In genomic region chr3:187061748-187062147, GRCh38 we compare ENCODE assay signal across 19 cellular contexts.
DNase-seq lines count a peak whose midpoint lies in the region; ATAC-seq lines count a peak whose summit lies in the region.
"Had no signal": no experiment of that assay in that cellular context is flagged by ENCODE, and none has a peak within 500 bp of the region (broad histone marks: within the 10 kb centered on the region; RNA-seq: fewer than 3 reads in every experiment).

No MANE protein-coding gene starts in this region.

- H3K27ac ChIP-seq in substantia nigra (ENCODE audit: low read depth, low read length, poor library complexity, severe bottlenecking): no peak overlapping the region
- H3K27ac ChIP-seq: BLaER1 treated with 17β-estradiol and CSF1 and Interleukin-3, amounts not matched to agents 10 nM and 100 nM had no signal

- intact Hi-C loops in activated CD4-positive, alpha-beta memory T cell treated with anti-CD3 and anti-CD28 coated beads for 36 hours (cut with micrococcal nuclease): no loop called here

- H3K9me3 ChIP-seq in T-helper 17 cell (ENCODE audit: control insufficient read depth, low read length, poor library complexity, severe bottlenecking): no peaks in the 10 kb centered on the region

- no peaks in the 10 kb centered on the region for H3K27me3 Mint-ChIP-seq in activated CD4-positive, alpha-beta memory T cell treated with anti-CD3 and anti-CD28 coated beads for 36 hours
- no peaks in the 10 kb centered on the region for H3K27me3 Mint-ChIP-seq in activated CD4-positive, alpha-beta memory T cell treated with anti-CD3 and anti-CD28 coated beads, Interleukin-2, amount 10 ng/mL, durations not matched to agents 7 days and 5 days
- H3K27me3 Mint-ChIP-seq in IgD-negative memory B cell: no peaks in the 10 kb centered on the region
- no peaks in the 10 kb centered on the region for H3K27me3 Mint-ChIP-seq in T-helper 17 cell
- H3K27me3 Mint-ChIP-seq in memory B cell: no peaks in the 10 kb centered on the region
- H3K27me3 Mint-ChIP-seq: activated CD4-positive, alpha-beta T cell treated with anti-CD3 and anti-CD28 coated beads, Interleukin-2, amount 10 ng/mL, durations not matched to agents 7 days and 5 days; stimulated activated naive CD8-positive, alpha-beta T cell treated with anti-CD3 and anti-CD28 coated beads, Interleukin-15, Interleukin-2, amounts not matched to agents 100 ng/mL and 50 ng/mL, for 24 hours had no signal

- H3K27ac Mint-ChIP-seq in activated CD4-positive, alpha-beta memory T cell treated with anti-CD3 and anti-CD28 coated beads for 36 hours: peak overlapping the region; percentile 21
- no peak overlapping the region for H3K27ac Mint-ChIP-seq in activated CD4-positive, alpha-beta memory T cell treated with anti-CD3 and anti-CD28 coated beads, Interleukin-2, amount 10 ng/mL, durations not matched to agents 7 days and 5 days
- H3K27ac Mint-ChIP-seq in IgD-negative memory B cell (peak overlapping the region in 2 of 3 donors; percentile 79 to 86), T-helper 17 cell (peak overlapping the region; percentile 82), memory B cell (peak overlapping the region; percentile 99)
- H3K27ac Mint-ChIP-seq: activated CD4-positive, alpha-beta T cell treated with anti-CD3 and anti-CD28 coated beads, Interleukin-2, amount 10 ng/mL, durations not matched to agents 7 days and 5 days; stimulated activated naive CD8-positive, alpha-beta T cell treated with anti-CD3 and anti-CD28 coated beads, Interleukin-15, Interleukin-2, amounts not matched to agents 100 ng/mL and 50 ng/mL, for 24 hours had no signal

- H3K36me3 Mint-ChIP-seq in activated CD4-positive, alpha-beta memory T cell treated with anti-CD3 and anti-CD28 coated beads for 36 hours: peaks cover 70% of the 10 kb centered on the region
- peaks cover 83% of the 10 kb centered on the region for H3K36me3 Mint-ChIP-seq in activated CD4-positive, alpha-beta memory T cell treated with anti-CD3 and anti-CD28 coated beads, Interleukin-2, amount 10 ng/mL, durations not matched to agents 7 days and 5 days (ENCODE audit: low read depth)
- H3K36me3 Mint-ChIP-seq in IgD-negative memory B cell (peaks cover 23% of the 10 kb centered on the region), T-helper 17 cell (ENCODE audit: low read depth) (peaks cover 12% of the 10 kb centered on the region), memory B cell (peaks cover 48% of the 10 kb centered on the region)

- no peak for DNase-seq in activated CD4-positive, alpha-beta memory T cell treated with anti-CD3 and anti-CD28 coated beads for 36 hours
- DNase-seq in activated CD4-positive, alpha-beta memory T cell treated with anti-CD3 and anti-CD28 coated beads, Interleukin-2, amount 10 ng/mL, durations not matched to agents 7 days and 5 days: no peak
- DNase-seq in T-helper 17 cell (no peak), memory B cell (ENCODE audit: low spot score in 2 of 2) (no peak), substantia nigra (lab: John Stamatoyannopoulos, UW) (no peak), globus pallidus (ENCODE audit: low spot score) (no peak)
- DNase-seq in stimulated activated naive CD4-positive, alpha-beta T cell treated with Interleukin-2 at 50 U/mL for 16 hours (lab: John Stamatoyannopoulos, UW): no peak
- DNase-seq: activated CD4-positive, alpha-beta T cell treated with anti-CD3 and anti-CD28 coated beads, Interleukin-2, amount 10 ng/mL, durations not matched to agents 7 days and 5 days; activated CD8-positive, alpha-beta memory T cell treated with anti-CD3 and anti-CD28 coated beads, Interleukin-2, amount 50 U/mL, for 48 hours; aorta; caudate nucleus; GOT3; NCI-H1417 treated with DMSO at 0.1 percent for 48 hours; NCI-H2107; retina; stimulated activated CD4-positive, alpha-beta T cell treated with anti-CD3 and anti-CD28 coated beads, Interleukin-4, amount 100 ng/mL, for 24 hours had no signal

- CTCF ChIA-PET in activated CD4-positive, alpha-beta memory T cell treated with anti-CD3 and anti-CD28 coated beads for 36 hours (lab: Charles Lee): no interaction called here
- CTCF ChIA-PET in activated CD4-positive, alpha-beta memory T cell treated with anti-CD3 and anti-CD28 coated beads, Interleukin-2, amount 10 ng/mL, durations not matched to agents 7 days and 5 days (lab: Charles Lee): no interaction called here

- peaks cover 78% of the 10 kb centered on the region for H3K4me1 Mint-ChIP-seq in activated CD4-positive, alpha-beta memory T cell treated with anti-CD3 and anti-CD28 coated beads for 36 hours (ENCODE audit: low read depth)
- H3K4me1 Mint-ChIP-seq in activated CD4-positive, alpha-beta memory T cell treated with anti-CD3 and anti-CD28 coated beads, Interleukin-2, amount 10 ng/mL, durations not matched to agents 7 days and 5 days: peaks cover 59% of the 10 kb centered on the region
- peaks cover 43 to 64% (median 52%) of the 10 kb centered on the region in 3 donors for H3K4me1 Mint-ChIP-seq in IgD-negative memory B cell
- peaks cover 46% of the 10 kb centered on the region for H3K4me1 Mint-ChIP-seq in T-helper 17 cell
- H3K4me1 Mint-ChIP-seq in memory B cell: peaks cover 58% of the 10 kb centered on the region

- H3K9me3 Mint-ChIP-seq in activated CD4-positive, alpha-beta memory T cell treated with anti-CD3 and anti-CD28 coated beads for 36 hours: peaks cover 6% of the 10 kb centered on the region
- peaks cover 8% of the 10 kb centered on the region for H3K9me3 Mint-ChIP-seq in activated CD4-positive, alpha-beta memory T cell treated with anti-CD3 and anti-CD28 coated beads, Interleukin-2, amount 10 ng/mL, durations not matched to agents 7 days and 5 days
- H3K9me3 Mint-ChIP-seq in IgD-negative memory B cell (peaks cover 0 to 3% (median 1%) of the 10 kb centered on the region in 3 donors), memory B cell (peaks cover 4% of the 10 kb centered on the region)

- POLR2A ChIA-PET in activated CD4-positive, alpha-beta memory T cell treated with anti-CD3 and anti-CD28 coated beads for 36 hours (lab: Charles Lee): no interaction called here
- POLR2A ChIA-PET in activated CD4-positive, alpha-beta memory T cell treated with anti-CD3 and anti-CD28 coated beads, Interleukin-2, amount 10 ng/mL, durations not matched to agents 7 days and 5 days (lab: Charles Lee): interaction anchor here (1.1 kb wide), 1 partner anchor 58 kb away, joined by 3 read pairs; no protein-coding TSS in a partner anchor

- no peak overlapping the region for H3K4me3 Mint-ChIP-seq in activated CD4-positive, alpha-beta memory T cell treated with anti-CD3 and anti-CD28 coated beads for 36 hours
- H3K4me3 Mint-ChIP-seq in activated CD4-positive, alpha-beta memory T cell treated with anti-CD3 and anti-CD28 coated beads, Interleukin-2, amount 10 ng/mL, durations not matched to agents 7 days and 5 days: no peak overlapping the region
- H3K4me3 Mint-ChIP-seq in IgD-negative memory B cell: peak overlapping the region in 1 of 4 donors; percentile 67
- no peak overlapping the region for H3K4me3 Mint-ChIP-seq in T-helper 17 cell
- H3K4me3 Mint-ChIP-seq in memory B cell: no peak overlapping the region
- H3K4me3 Mint-ChIP-seq: activated CD4-positive, alpha-beta T cell treated with anti-CD3 and anti-CD28 coated beads, Interleukin-2, amount 10 ng/mL, durations not matched to agents 7 days and 5 days; stimulated activated naive CD8-positive, alpha-beta T cell treated with anti-CD3 and anti-CD28 coated beads, Interleukin-15, Interleukin-2, amounts not matched to agents 100 ng/mL and 50 ng/mL, for 24 hours had no signal

- ATAC-seq in T-helper 17 cell (no peak), memory B cell (ENCODE audit: low read depth) (no peak)
